Comparison of ENCODE assay signal across 8 cellular contexts in the genomic region with DNA sequence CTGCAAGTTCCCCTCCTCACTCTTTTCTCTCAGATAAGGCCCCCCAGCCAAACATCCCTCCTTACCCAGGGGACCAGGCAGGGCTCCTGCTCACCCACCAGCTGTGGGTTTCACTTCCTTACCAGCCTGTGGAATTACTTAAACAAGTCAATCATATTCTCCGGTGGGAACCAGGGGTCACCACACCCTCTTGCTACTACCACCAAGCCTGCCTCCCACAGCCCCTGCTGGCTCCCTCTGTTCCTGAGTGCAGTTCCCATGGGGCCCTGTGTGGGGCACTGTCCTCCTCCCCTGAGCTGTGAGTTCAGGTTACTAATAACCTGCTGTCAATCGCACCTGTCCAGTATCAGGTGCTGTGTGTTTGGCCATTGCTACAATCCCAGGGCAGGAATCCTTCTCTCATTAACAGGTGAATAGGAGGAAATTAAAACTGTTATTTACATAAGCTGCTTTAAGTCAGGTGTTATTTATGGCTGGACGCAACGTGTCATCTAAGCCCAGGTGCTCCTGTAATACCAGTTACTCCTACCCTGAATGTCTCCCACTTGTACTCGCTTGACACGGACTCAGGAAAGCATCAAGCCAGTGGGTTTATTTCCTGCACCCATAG. TPM values are rescaled to one million over a fixed set of nuclear protein-coding genes. Genes with fewer than 3 reads are reported as not detected.
DNase-seq lines count a peak whose midpoint lies in the region; ATAC-seq and TF ChIP-seq lines count a peak whose summit lies in the region.

No MANE protein-coding gene starts in this region.

- no peak overlapping the region for H2BK12ac ChIP-seq in H9 (ENCODE audit: insufficient read length, low read depth, low read length)

- H2BK120ac ChIP-seq in H9 (ENCODE audit: low read depth, low read length, poor library complexity, severe bottlenecking), result no peak overlapping the region

- no peak overlapping the region for H4K91ac ChIP-seq in H9 (ENCODE audit: insufficient read length, low read depth, low read length)

- H3K9me3 ChIP-seq in H9 (ENCODE audit: control insufficient read depth, low read depth, low read length) (no peaks in the 10 kb centered on the region), mucosa of descending colon (no peaks in the 10 kb centered on the region)

- no peak overlapping the region for H3K14ac ChIP-seq in H9 (ENCODE audit: insufficient read depth, low read length)

- H3K36me3 Mint-ChIP-seq in H9 (ENCODE audit: insufficient read depth in 1 of 3, low read depth in 3 of 3), result no peaks in the 10 kb centered on the region
- peaks cover 2% of the 10 kb centered on the region for H3K36me3 Mint-ChIP-seq in activated T-helper 1 cell treated with anti-CD3 and anti-CD28 coated beads, Interleukin-12 subunit alpha, Interleukin-12 subunit beta, Interleukin-2, Interleukin-4 antibody, amounts not matched to agents 30 ng/mL and 10 ng/mL and 1 ng/mL, durations not matched to agents 14 hours and 24 hours and 36 hours (ENCODE audit: low read depth)

- no peak overlapping the region for H3K23ac ChIP-seq in H9 (ENCODE audit: insufficient read length, low read depth, low read length)

- TF ChIP-seq CTCF in H9 (conservative IDR thresholded peaks at IDR 0.05) (peak; percentile 97), mucosa of descending colon (IDR thresholded peaks at IDR 0.05) (peak; percentile 92)

- H3K4me2 ChIP-seq in H9 (ENCODE audit: insufficient read depth, insufficient read length, low read length), result no peak overlapping the region

- peak; percentile 7 to 15 for DNase-seq in NCI-H187 (lab: John Stamatoyannopoulos, UW)
- no peak for DNase-seq in NCI-H187 treated with DMSO at 0.1 percent for 48 hours (lab: John Stamatoyannopoulos, UW)
- DNase-seq in H9, result peak; percentile 84
- DNase-seq in LoVo (ENCODE audit: low spot score), result peak; percentile 34
- peak; percentile 60 for DNase-seq in SK-MEL-5 (ENCODE audit: low read depth, low spot score)
- peak; percentile 22 for DNase-seq in central memory CD4-positive, alpha-beta T cell
- peak; percentile 63 to 86 (median 82) for DNase-seq in mucosa of descending colon
- no peak for DNase-seq in activated T-helper 1 cell treated with anti-CD3 and anti-CD28 coated beads, Interleukin-12 subunit alpha, Interleukin-12 subunit beta, Interleukin-2, Interleukin-4 antibody, amounts not matched to agents 30 ng/mL and 10 ng/mL and 1 ng/mL, durations not matched to agents 14 hours and 24 hours and 36 hours (ENCODE audit: low spot score)

- H3K4ac ChIP-seq in H9 (ENCODE audit: low read depth, low read length), result no peak overlapping the region

- H2BK5ac ChIP-seq in H9 (ENCODE audit: insufficient read length, low read length), result no peak overlapping the region

- peaks cover 20 to 25% of the 10 kb centered on the region in 2 experiments for H3K4me1 Mint-ChIP-seq in H9
- peaks cover 25% of the 10 kb centered on the region for H3K4me1 Mint-ChIP-seq in activated T-helper 1 cell treated with anti-CD3 and anti-CD28 coated beads, Interleukin-12 subunit alpha, Interleukin-12 subunit beta, Interleukin-2, Interleukin-4 antibody, amounts not matched to agents 30 ng/mL and 10 ng/mL and 1 ng/mL, durations not matched to agents 14 hours and 24 hours and 36 hours (ENCODE audit: low read depth)

- intact Hi-C loops in mucosa of descending colon (cut with DNase I, micrococcal nuclease), result no loop called here
- intact Hi-C loops in activated T-helper 1 cell treated with anti-CD3 and anti-CD28 coated beads, Interleukin-12 subunit alpha, Interleukin-12 subunit beta, Interleukin-2, Interleukin-4 antibody, amounts not matched to agents 30 ng/mL and 10 ng/mL and 1 ng/mL, durations not matched to agents 14 hours and 24 hours and 36 hours (cut with micrococcal nuclease), result loop anchor here (2.0 kb wide), 1 partner anchor 174 kb away; no protein-coding TSS in a partner anchor

- H3K9me3 Mint-ChIP-seq in H9, result no peaks in the 10 kb centered on the region
- no peaks in the 10 kb centered on the region for H3K9me3 Mint-ChIP-seq in activated T-helper 1 cell treated with anti-CD3 and anti-CD28 coated beads, Interleukin-12 subunit alpha, Interleukin-12 subunit beta, Interleukin-2, Interleukin-4 antibody, amounts not matched to agents 30 ng/mL and 10 ng/mL and 1 ng/mL, durations not matched to agents 14 hours and 24 hours and 36 hours

- no peak overlapping the region for H4K5ac ChIP-seq in H9 (ENCODE audit: insufficient read length, low read depth, low read length)

- 0 out of 2 replicates have a peak, but pooled peaks cover 2% of the 10 kb centered on the region for H3K4me1 ChIP-seq in H9 (ENCODE audit: insufficient read depth, low read length)
- H3K4me1 ChIP-seq in mucosa of descending colon (ENCODE audit: low read depth), result no peaks in the 10 kb centered on the region

- no peaks in the 10 kb centered on the region for H4K20me1 ChIP-seq in H9 (ENCODE audit: control insufficient read depth, insufficient read depth, insufficient read length)

- H3K18ac ChIP-seq in H9 (ENCODE audit: insufficient read length, low read depth, low read length), result no peak overlapping the region

- H2BK20ac ChIP-seq in H9 (ENCODE audit: low read depth, low read length, poor library complexity, severe bottlenecking), result no peak overlapping the region

- no peak overlapping the region for H4K8ac ChIP-seq in H9 (replicated peaks; ENCODE audit: insufficient read length, low read depth, low read length)

- no peaks in the 10 kb centered on the region for H3K79me1 ChIP-seq in H9 (ENCODE audit: insufficient read depth, low read depth, low read length, poor library complexity, severe bottlenecking)

- H3K23me2 ChIP-seq in H9 (ENCODE audit: insufficient read length, low read depth, low read length, poor library complexity, severe bottlenecking), result no peaks in the 10 kb centered on the region

- WGBS in H9 (ENCODE audit: extremely low coverage, insufficient read length, low lambda C conversion rate), result no CpG with 5 or more reads among the region's 6 CpGs

- H3K27me3 ChIP-seq in H9 (ENCODE audit: insufficient read depth, low read length), result no peaks in the 10 kb centered on the region

- H3K27me3 Mint-ChIP-seq in H9 (ENCODE audit: low read depth), result peaks cover 8% of the 10 kb centered on the region
- peaks cover 14% of the 10 kb centered on the region for H3K27me3 Mint-ChIP-seq in activated T-helper 1 cell treated with anti-CD3 and anti-CD28 coated beads, Interleukin-12 subunit alpha, Interleukin-12 subunit beta, Interleukin-2, Interleukin-4 antibody, amounts not matched to agents 30 ng/mL and 10 ng/mL and 1 ng/mL, durations not matched to agents 14 hours and 24 hours and 36 hours (ENCODE audit: insufficient read depth)

- H2BK15ac ChIP-seq in H9 (ENCODE audit: low read depth, low read length), result no peak overlapping the region

- no peak overlapping the region for H3T11ph ChIP-seq in H9 (ENCODE audit: low read length)

- H3K56ac ChIP-seq in H9 (ENCODE audit: insufficient read length, low read depth, low read length), result no peak overlapping the region

- ATAC-seq in mucosa of descending colon, result peak; percentile 94

- no peak overlapping the region for H3K9ac ChIP-seq in H9 (ENCODE audit: extremely low read depth, insufficient read length, low read length)

- no peak overlapping the region for H3K4me3 Mint-ChIP-seq in H9
- no peak overlapping the region for H3K4me3 Mint-ChIP-seq in activated T-helper 1 cell treated with anti-CD3 and anti-CD28 coated beads, Interleukin-12 subunit alpha, Interleukin-12 subunit beta, Interleukin-2, Interleukin-4 antibody, amounts not matched to agents 30 ng/mL and 10 ng/mL and 1 ng/mL, durations not matched to agents 14 hours and 24 hours and 36 hours

- no peaks in the 10 kb centered on the region for H3K79me2 ChIP-seq in H9 (ENCODE audit: insufficient read depth, low read length)

- no peaks in the 10 kb centered on the region for H3K36me3 ChIP-seq in mucosa of descending colon (ENCODE audit: low read depth)

- no peak overlapping the region for H3K27ac ChIP-seq in H9 (ENCODE audit: insufficient read length, low read depth, low read length)

- H2AK5ac ChIP-seq in H9 (ENCODE audit: insufficient read length, low read length), result no peak overlapping the region

- no peak overlapping the region for H2AFZ ChIP-seq in H9 (ENCODE audit: low read length)

- no peak overlapping the region for H3K4me3 ChIP-seq in mucosa of descending colon

- in situ Hi-C loops in SK-MEL-5 (cut with HindIII; ENCODE audit: low pct_unique_long_range_greater_than_20kb, low sequenced_read_pairs), result no loop called here

- no peak overlapping the region; a peak in 2 of 7 replicates for H3K27ac Mint-ChIP-seq in H9
- no peak overlapping the region for H3K27ac Mint-ChIP-seq in activated T-helper 1 cell treated with anti-CD3 and anti-CD28 coated beads, Interleukin-12 subunit alpha, Interleukin-12 subunit beta, Interleukin-2, Interleukin-4 antibody, amounts not matched to agents 30 ng/mL and 10 ng/mL and 1 ng/mL, durations not matched to agents 14 hours and 24 hours and 36 hours

RNA-seq across cellular contexts. Expression of a gene that starts 53.1 kb away (rescaled TPM):
- total RNA-seq in H9 (2021), result 60.9 and 61.9 TPM in 2 replicates
- 44.0 and 58.6 TPM in 2 replicates for total RNA-seq in SK-MEL-5 (2014; rRNA removed; shearing (Covaris generic))
- 46.7 and 59.5 TPM in 2 replicates for polyA plus RNA-seq in SK-MEL-5 (2015; cell fraction: cytosol; rRNA removed)
- 63.5 and 64.5 TPM in 2 replicates for polyA plus RNA-seq in SK-MEL-5 (2015; cell fraction: nucleus; rRNA removed)
- 100 to 1,000 TPM in 2 of 3 donors, 10 to 100 TPM in 1; 87.9 to 161 (median 123) TPM for total RNA-seq in mucosa of descending colon
- total RNA-seq in activated T-helper 1 cell treated with anti-CD3 and anti-CD28 coated beads, Interleukin-12 subunit alpha, Interleukin-12 subunit beta, Interleukin-2, Interleukin-4 antibody, amounts not matched to agents 30 ng/mL and 10 ng/mL and 1 ng/mL, durations not matched to agents 14 hours and 24 hours and 36 hours, result 176 TPM in 2 replicates

Comparison
In these comparisons a context has a peak if more than half of its experiments do, and no peak if none do; other contexts are left out.
1. DNase-seq: peak in NCI-H187 (2 of 2), H9 (single experiment), LoVo (single experiment), SK-MEL-5 (single experiment), central memory CD4-positive, alpha-beta T cell (single experiment) and mucosa of descending colon (3 of 3); none in NCI-H187 treated with DMSO at 0.1 percent for 48 hours (single experiment) and activated T-helper 1 cell treated with anti-CD3 and anti-CD28 coated beads, Interleukin-12 subunit alpha, Interleukin-12 subunit beta, Interleukin-2, Interleukin-4 antibody, amounts not matched to agents 30 ng/mL and 10 ng/mL and 1 ng/mL, durations not matched to agents 14 hours and 24 hours and 36 hours (single experiment).